ENCODE assay signal across 1 cellular context in genomic region chr11:123308077-123308476, GRCh38.
TF ChIP-seq lines count a peak whose summit lies in the region.

No MANE protein-coding gene starts in this region.

TF ChIP-seq in GM23338, 12 proteins besides CTCF, POLR2A, EP300 and RAD21:
- TF ChIP-seq, protein P1, sequence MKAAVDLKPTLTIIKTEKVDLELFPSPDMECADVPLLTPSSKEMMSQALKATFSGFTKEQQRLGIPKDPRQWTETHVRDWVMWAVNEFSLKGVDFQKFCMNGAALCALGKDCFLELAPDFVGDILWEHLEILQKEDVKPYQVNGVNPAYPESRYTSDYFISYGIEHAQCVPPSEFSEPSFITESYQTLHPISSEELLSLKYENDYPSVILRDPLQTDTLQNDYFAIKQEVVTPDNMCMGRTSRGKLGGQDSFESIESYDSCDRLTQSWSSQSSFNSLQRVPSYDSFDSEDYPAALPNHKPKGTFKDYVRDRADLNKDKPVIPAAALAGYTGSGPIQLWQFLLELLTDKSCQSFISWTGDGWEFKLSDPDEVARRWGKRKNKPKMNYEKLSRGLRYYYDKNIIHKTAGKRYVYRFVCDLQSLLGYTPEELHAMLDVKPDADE (IDR thresholded peaks at IDR 0.05), result no peak
- TF ChIP-seq NANOG (IDR thresholded peaks at IDR 0.05; ENCODE audit: borderline replicate concordance) (no peak), POLR2AphosphoS5 (IDR thresholded peaks at IDR 0.05; ENCODE audit: low read depth) (no peak), STAT1 (IDR thresholded peaks at IDR 0.05; ENCODE audit: unreplicated experiment) (no peak), JUNB (IDR thresholded peaks at IDR 0.05; ENCODE audit: unreplicated experiment) (no peak), EZH2 (IDR thresholded peaks at IDR 0.05; ENCODE audit: low read depth, unreplicated experiment) (no peak), ZNF331 (CRISPR knock-in tag; IDR thresholded peaks at IDR 0.05; ENCODE audit: low read depth) (no peak)
- TF ChIP-seq, protein P2, sequence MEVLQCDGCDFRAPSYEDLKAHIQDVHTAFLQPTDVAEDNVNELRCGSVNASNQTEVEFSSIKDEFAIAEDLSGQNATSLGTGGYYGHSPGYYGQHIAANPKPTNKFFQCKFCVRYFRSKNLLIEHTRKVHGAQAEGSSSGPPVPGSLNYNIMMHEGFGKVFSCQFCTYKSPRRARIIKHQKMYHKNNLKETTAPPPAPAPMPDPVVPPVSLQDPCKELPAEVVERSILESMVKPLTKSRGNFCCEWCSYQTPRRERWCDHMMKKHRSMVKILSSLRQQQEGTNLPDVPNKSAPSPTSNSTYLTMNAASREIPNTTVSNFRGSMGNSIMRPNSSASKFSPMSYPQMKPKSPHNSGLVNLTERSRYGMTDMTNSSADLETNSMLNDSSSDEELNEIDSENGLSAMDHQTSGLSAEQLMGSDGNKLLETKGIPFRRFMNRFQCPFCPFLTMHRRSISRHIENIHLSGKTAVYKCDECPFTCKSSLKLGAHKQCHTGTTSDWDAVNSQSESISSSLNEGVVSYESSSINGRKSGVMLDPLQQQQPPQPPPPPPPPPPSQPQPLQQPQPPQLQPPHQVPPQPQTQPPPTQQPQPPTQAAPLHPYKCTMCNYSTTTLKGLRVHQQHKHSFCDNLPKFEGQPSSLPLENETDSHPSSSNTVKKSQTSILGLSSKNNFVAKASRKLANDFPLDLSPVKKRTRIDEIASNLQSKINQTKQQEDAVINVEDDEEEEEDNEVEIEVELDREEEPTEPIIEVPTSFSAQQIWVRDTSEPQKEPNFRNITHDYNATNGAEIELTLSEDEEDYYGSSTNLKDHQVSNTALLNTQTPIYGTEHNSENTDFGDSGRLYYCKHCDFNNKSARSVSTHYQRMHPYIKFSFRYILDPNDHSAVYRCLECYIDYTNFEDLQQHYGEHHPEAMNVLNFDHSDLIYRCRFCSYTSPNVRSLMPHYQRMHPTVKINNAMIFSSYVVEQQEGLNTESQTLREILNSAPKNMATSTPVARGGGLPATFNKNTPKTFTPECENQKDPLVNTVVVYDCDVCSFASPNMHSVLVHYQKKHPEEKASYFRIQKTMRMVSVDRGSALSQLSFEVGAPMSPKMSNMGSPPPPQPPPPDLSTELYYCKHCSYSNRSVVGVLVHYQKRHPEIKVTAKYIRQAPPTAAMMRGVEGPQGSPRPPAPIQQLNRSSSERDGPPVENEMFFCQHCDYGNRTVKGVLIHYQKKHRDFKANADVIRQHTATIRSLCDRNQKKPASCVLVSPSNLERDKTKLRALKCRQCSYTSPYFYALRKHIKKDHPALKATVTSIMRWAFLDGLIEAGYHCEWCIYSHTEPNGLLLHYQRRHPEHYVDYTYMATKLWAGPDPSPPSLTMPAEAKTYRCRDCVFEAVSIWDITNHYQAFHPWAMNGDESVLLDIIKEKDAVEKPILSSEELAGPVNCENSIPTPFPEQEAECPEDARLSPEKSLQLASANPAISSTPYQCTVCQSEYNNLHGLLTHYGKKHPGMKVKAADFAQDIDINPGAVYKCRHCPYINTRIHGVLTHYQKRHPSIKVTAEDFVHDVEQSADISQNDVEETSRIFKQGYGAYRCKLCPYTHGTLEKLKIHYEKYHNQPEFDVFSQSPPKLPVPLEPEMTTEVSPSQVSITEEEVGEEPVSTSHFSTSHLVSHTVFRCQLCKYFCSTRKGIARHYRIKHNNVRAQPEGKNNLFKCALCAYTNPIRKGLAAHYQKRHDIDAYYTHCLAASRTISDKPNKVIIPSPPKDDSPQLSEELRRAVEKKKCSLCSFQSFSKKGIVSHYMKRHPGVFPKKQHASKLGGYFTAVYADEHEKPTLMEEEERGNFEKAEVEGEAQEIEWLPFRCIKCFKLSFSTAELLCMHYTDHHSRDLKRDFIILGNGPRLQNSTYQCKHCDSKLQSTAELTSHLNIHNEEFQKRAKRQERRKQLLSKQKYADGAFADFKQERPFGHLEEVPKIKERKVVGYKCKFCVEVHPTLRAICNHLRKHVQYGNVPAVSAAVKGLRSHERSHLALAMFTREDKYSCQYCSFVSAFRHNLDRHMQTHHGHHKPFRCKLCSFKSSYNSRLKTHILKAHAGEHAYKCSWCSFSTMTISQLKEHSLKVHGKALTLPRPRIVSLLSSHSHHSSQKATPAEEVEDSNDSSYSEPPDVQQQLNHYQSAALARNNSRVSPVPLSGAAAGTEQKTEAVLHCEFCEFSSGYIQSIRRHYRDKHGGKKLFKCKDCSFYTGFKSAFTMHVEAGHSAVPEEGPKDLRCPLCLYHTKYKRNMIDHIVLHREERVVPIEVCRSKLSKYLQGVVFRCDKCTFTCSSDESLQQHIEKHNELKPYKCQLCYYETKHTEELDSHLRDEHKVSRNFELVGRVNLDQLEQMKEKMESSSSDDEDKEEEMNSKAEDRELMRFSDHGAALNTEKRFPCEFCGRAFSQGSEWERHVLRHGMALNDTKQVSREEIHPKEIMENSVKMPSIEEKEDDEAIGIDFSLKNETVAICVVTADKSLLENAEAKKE (CRISPR knock-in tag; IDR thresholded peaks at IDR 0.05), result no peak
- TF ChIP-seq, protein P3, sequence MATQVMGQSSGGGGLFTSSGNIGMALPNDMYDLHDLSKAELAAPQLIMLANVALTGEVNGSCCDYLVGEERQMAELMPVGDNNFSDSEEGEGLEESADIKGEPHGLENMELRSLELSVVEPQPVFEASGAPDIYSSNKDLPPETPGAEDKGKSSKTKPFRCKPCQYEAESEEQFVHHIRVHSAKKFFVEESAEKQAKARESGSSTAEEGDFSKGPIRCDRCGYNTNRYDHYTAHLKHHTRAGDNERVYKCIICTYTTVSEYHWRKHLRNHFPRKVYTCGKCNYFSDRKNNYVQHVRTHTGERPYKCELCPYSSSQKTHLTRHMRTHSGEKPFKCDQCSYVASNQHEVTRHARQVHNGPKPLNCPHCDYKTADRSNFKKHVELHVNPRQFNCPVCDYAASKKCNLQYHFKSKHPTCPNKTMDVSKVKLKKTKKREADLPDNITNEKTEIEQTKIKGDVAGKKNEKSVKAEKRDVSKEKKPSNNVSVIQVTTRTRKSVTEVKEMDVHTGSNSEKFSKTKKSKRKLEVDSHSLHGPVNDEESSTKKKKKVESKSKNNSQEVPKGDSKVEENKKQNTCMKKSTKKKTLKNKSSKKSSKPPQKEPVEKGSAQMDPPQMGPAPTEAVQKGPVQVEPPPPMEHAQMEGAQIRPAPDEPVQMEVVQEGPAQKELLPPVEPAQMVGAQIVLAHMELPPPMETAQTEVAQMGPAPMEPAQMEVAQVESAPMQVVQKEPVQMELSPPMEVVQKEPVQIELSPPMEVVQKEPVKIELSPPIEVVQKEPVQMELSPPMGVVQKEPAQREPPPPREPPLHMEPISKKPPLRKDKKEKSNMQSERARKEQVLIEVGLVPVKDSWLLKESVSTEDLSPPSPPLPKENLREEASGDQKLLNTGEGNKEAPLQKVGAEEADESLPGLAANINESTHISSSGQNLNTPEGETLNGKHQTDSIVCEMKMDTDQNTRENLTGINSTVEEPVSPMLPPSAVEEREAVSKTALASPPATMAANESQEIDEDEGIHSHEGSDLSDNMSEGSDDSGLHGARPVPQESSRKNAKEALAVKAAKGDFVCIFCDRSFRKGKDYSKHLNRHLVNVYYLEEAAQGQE (IDR thresholded peaks at IDR 0.05; ENCODE audit: unreplicated experiment), result no peak
